1 cellular context compared by ENCODE assay signal in genomic region chr6:54115966-54116365, GRCh38.
TF ChIP-seq lines count a peak whose summit lies in the region.

No MANE protein-coding gene starts in this region.

TF ChIP-seq in IMR-90, 13 proteins besides CTCF, POLR2A, EP300 and RAD21 (continued from another document):
- TF ChIP-seq MAFK (IDR thresholded peaks at IDR 0.05; ENCODE audit: low read depth, low read length) (no peak), CEBPB (IDR thresholded peaks at IDR 0.05; ENCODE audit: low read depth, low read length) (no peak), FOS (IDR thresholded peaks at IDR 0.05; ENCODE audit: low read depth, low read length) (no peak), NFE2L2 (IDR thresholded peaks at IDR 0.05; ENCODE audit: low read depth, low read length) (no peak), MAZ (IDR thresholded peaks at IDR 0.05; ENCODE audit: borderline replicate concordance, low read depth, low read length) (no peak), CHD1 (IDR thresholded peaks at IDR 0.05; ENCODE audit: low read depth, low read length) (no peak), ELK1 (IDR thresholded peaks at IDR 0.05; ENCODE audit: borderline replicate concordance, low read depth, low read length) (no peak), RCOR1 (IDR thresholded peaks at IDR 0.05; ENCODE audit: insufficient replicate concordance, low read length) (no peak)
